Comparison of ENCODE assay signal across 1 cellular context in genomic region chr16:1546430-1546829, GRCh38.
TF ChIP-seq lines count a peak whose summit lies in the region.

No MANE protein-coding gene starts in this region.

TF ChIP-seq in HepG2, 621 proteins besides CTCF, POLR2A, EP300 and RAD21:
- TF ChIP-seq STAT5B (CRISPR knock-in tag; IDR thresholded peaks at IDR 0.05) (no peak), MAF1 (CRISPR knock-in tag; IDR thresholded peaks at IDR 0.05; ENCODE audit: borderline replicate concordance) (no peak), ZNF263 (CRISPR knock-in tag; IDR thresholded peaks at IDR 0.05) (peak; percentile 62; the same call in 1 of the 2 replicates), ZNF576 (CRISPR knock-in tag; IDR thresholded peaks at IDR 0.05) (no peak), ATF6 (CRISPR knock-in tag; conservative IDR thresholded peaks at IDR 0.05) (no peak)
